ENCODE assay signal across 7 cellular contexts in genomic region chr9:64016246-64016645, GRCh38.
DNase-seq lines count a peak whose midpoint lies in the region; ATAC-seq, FAIRE-seq and TF ChIP-seq lines count a peak whose summit lies in the region.
"Not testable (repeated sequence)": the region's sequence is repeated elsewhere in the genome, so short reads cannot be mapped to it uniquely, and the experiment has no call there.

No MANE protein-coding gene starts in this region.

- POLR2A ChIA-PET in K562 (lab: Yijun Ruan, JAX) = not testable (repeated sequence)

- H4K20me1 ChIP-seq in K562 (replicated peaks; ENCODE audit: control insufficient read depth, insufficient read depth, low read length) = not testable (repeated sequence)

- DNase-seq in LNCaP clone FGC (ENCODE audit: low read depth) (peak; percentile 46), K562 (ENCODE audit: extremely low read depth in 1 of 4, low spot score in 3 of 4) (peak in 1 of 4 experiments; percentile 13), immature natural killer cell (peak in 2 of 3 donors; percentile 8 to 23)
- DNase-seq in T-helper 2 cell treated with Interferon-gamma antibody and Interleukin-4, amounts not matched to agents 5 μg/mL and 100 μg/mL, for 36 hours (ENCODE audit: low spot score); activated T-helper 1 cell treated with anti-CD3 and anti-CD28 coated beads, Interleukin-12 subunit alpha, Interleukin-12 subunit beta, Interleukin-2, Interleukin-4 antibody, amounts not matched to agents 30 ng/mL and 10 ng/mL and 1 ng/mL, durations not matched to agents 14 hours and 24 hours and 36 hours (ENCODE audit: low spot score): not testable (repeated sequence)

- not testable (repeated sequence) for FAIRE-seq in K562 (lab: Jason Lieb, UNC)

- ATAC-seq in K562 = not testable (repeated sequence)

- not testable (repeated sequence) for H2AFZ ChIP-seq in K562 (ENCODE audit: low read depth, low read length)

- H3K4me3 ChIP-seq in LNCaP clone FGC (ENCODE audit: low read depth, low read length) (peak overlapping the region; percentile 64), K562 (peak overlapping the region; percentile 39), skeletal muscle satellite cell (ENCODE audit: low read length) (peak overlapping the region; percentile 51)

- not testable (repeated sequence) for H3K27me3 ChIP-seq in K562 (ENCODE audit: control insufficient read depth in 2 of 2, insufficient read depth in 2 of 2, low read length in 2 of 2); skeletal muscle satellite cell (ENCODE audit: control insufficient read depth, insufficient read depth, low read length)

- not testable (repeated sequence) for H3K9me3 ChIP-seq in K562 (replicated peaks; ENCODE audit: control insufficient read depth, insufficient read depth, low read depth, low read length); skeletal muscle satellite cell (replicated peaks; ENCODE audit: low read length)

- intact Hi-C loops in activated T-helper 1 cell treated with anti-CD3 and anti-CD28 coated beads, Interleukin-12 subunit alpha, Interleukin-12 subunit beta, Interleukin-2, Interleukin-4 antibody, amounts not matched to agents 30 ng/mL and 10 ng/mL and 1 ng/mL, durations not matched to agents 14 hours and 24 hours and 36 hours (cut with micrococcal nuclease); K562 (cut with micrococcal nuclease): not testable (repeated sequence)

- peaks cover 12% of the 10 kb centered on the region for H3K9me3 Mint-ChIP-seq in T-helper 2 cell treated with Interferon-gamma antibody and Interleukin-4, amounts not matched to agents 5 μg/mL and 100 μg/mL, for 36 hours
- not testable (repeated sequence) for H3K9me3 Mint-ChIP-seq in activated T-helper 1 cell treated with anti-CD3 and anti-CD28 coated beads, Interleukin-12 subunit alpha, Interleukin-12 subunit beta, Interleukin-2, Interleukin-4 antibody, amounts not matched to agents 30 ng/mL and 10 ng/mL and 1 ng/mL, durations not matched to agents 14 hours and 24 hours and 36 hours; immature natural killer cell

- H3K27ac ChIP-seq in C4-2B = peak overlapping the region; percentile 87
- 0 out of 3 replicates have a peak overlapping the region, but pooled peaks have one; percentile 41 for H3K27ac ChIP-seq in K562 (ENCODE audit: extremely low read depth, low read depth, low read length)

- H3K27ac Mint-ChIP-seq in T-helper 2 cell treated with Interferon-gamma antibody and Interleukin-4, amounts not matched to agents 5 μg/mL and 100 μg/mL, for 36 hours; activated T-helper 1 cell treated with anti-CD3 and anti-CD28 coated beads, Interleukin-12 subunit alpha, Interleukin-12 subunit beta, Interleukin-2, Interleukin-4 antibody, amounts not matched to agents 30 ng/mL and 10 ng/mL and 1 ng/mL, durations not matched to agents 14 hours and 24 hours and 36 hours: not testable (repeated sequence)
- peak overlapping the region in 1 of 6 donors; percentile 39 for H3K27ac Mint-ChIP-seq in immature natural killer cell

- peak overlapping the region; percentile 49; the same call in 1 of the 2 replicates for H3K4me2 ChIP-seq in K562 (ENCODE audit: insufficient read depth, low read length)
- not testable (repeated sequence) for H3K4me2 ChIP-seq in skeletal muscle satellite cell (ENCODE audit: low read length)

- H3K9ac ChIP-seq in K562 (ENCODE audit: insufficient read depth in 1 of 2, low read depth in 2 of 2, low read length in 2 of 2) (peak overlapping the region; percentile 56 to 74; a peak in 2 of 4 replicates), skeletal muscle satellite cell (ENCODE audit: low read depth, low read length) (peak overlapping the region; percentile 47)

- H3K36me3 Mint-ChIP-seq in T-helper 2 cell treated with Interferon-gamma antibody and Interleukin-4, amounts not matched to agents 5 μg/mL and 100 μg/mL, for 36 hours (ENCODE audit: low read depth); activated T-helper 1 cell treated with anti-CD3 and anti-CD28 coated beads, Interleukin-12 subunit alpha, Interleukin-12 subunit beta, Interleukin-2, Interleukin-4 antibody, amounts not matched to agents 30 ng/mL and 10 ng/mL and 1 ng/mL, durations not matched to agents 14 hours and 24 hours and 36 hours (ENCODE audit: low read depth); immature natural killer cell: not testable (repeated sequence)

- not testable (repeated sequence) for TF ChIP-seq RAD21 in K562 (CRISPR knock-in tag; conservative IDR thresholded peaks at IDR 0.05 in 1 of 2, IDR thresholded peaks at IDR 0.05 in 1 of 2)

- in situ Hi-C loops in K562 (cut with MboI) = loop anchor here (25.0 kb wide), 1 partner anchor 1671 kb away; the partner anchor contains the start of gene ZNG1E

- WGBS in K562 (ENCODE audit: insufficient coverage, low coverage, missing lambda C conversion rate) = 4% methylated on average over 7 of the region's 31 CpGs

- not testable (repeated sequence) for H3K36me3 ChIP-seq in K562 (ENCODE audit: control insufficient read depth, insufficient read depth, low read length); skeletal muscle satellite cell (ENCODE audit: insufficient read depth, low read length)

- TF ChIP-seq POLR2A in K562 (conservative IDR thresholded peaks at IDR 0.05) = not testable (repeated sequence)

- TF ChIP-seq EP300 in K562 (IDR thresholded peaks at IDR 0.05; ENCODE audit: low read length) = not testable (repeated sequence)

- not testable (repeated sequence) for H3K4me1 Mint-ChIP-seq in T-helper 2 cell treated with Interferon-gamma antibody and Interleukin-4, amounts not matched to agents 5 μg/mL and 100 μg/mL, for 36 hours (ENCODE audit: low read depth); activated T-helper 1 cell treated with anti-CD3 and anti-CD28 coated beads, Interleukin-12 subunit alpha, Interleukin-12 subunit beta, Interleukin-2, Interleukin-4 antibody, amounts not matched to agents 30 ng/mL and 10 ng/mL and 1 ng/mL, durations not matched to agents 14 hours and 24 hours and 36 hours (ENCODE audit: low read depth); immature natural killer cell

- not testable (repeated sequence) for H3K27me3 Mint-ChIP-seq in T-helper 2 cell treated with Interferon-gamma antibody and Interleukin-4, amounts not matched to agents 5 μg/mL and 100 μg/mL, for 36 hours (ENCODE audit: low read depth); activated T-helper 1 cell treated with anti-CD3 and anti-CD28 coated beads, Interleukin-12 subunit alpha, Interleukin-12 subunit beta, Interleukin-2, Interleukin-4 antibody, amounts not matched to agents 30 ng/mL and 10 ng/mL and 1 ng/mL, durations not matched to agents 14 hours and 24 hours and 36 hours (ENCODE audit: insufficient read depth); immature natural killer cell (ENCODE audit: low read depth in 3 of 3)

- H3K79me2 ChIP-seq in K562 (ENCODE audit: control insufficient read depth, insufficient read depth, low read length) = not testable (repeated sequence)

- H3K9me1 ChIP-seq in K562 (ENCODE audit: control insufficient read depth, insufficient read depth, low read length) = not testable (repeated sequence)

- not testable (repeated sequence) for TF ChIP-seq CTCF in C4-2B (conservative IDR thresholded peaks at IDR 0.05); LNCaP clone FGC (IDR thresholded peaks at IDR 0.05; ENCODE audit: control insufficient read depth, extremely low read depth, insufficient read depth); K562 (IDR thresholded peaks at IDR 0.05 in 2 of 3, conservative IDR thresholded peaks at IDR 0.05 in 1 of 3; ENCODE audit: insufficient read depth in 2 of 3, low read depth in 1 of 3, low read length in 3 of 3)

- CTCF ChIA-PET in K562 (lab: Yijun Ruan, JAX; ENCODE audit: low intra/inter-chr PET ratio) = not testable (repeated sequence)

- H3K4me1 ChIP-seq in K562 (replicated peaks in 1 of 2; ENCODE audit: control insufficient read depth in 2 of 2, insufficient read depth in 2 of 2, low read length in 2 of 2); skeletal muscle satellite cell (ENCODE audit: control insufficient read depth, insufficient read depth, low read length): not testable (repeated sequence)

- not testable (repeated sequence) for BruUV-seq in K562 (replicated peaks; lab: Mats Ljungman, UMichigan)

- peak overlapping the region; percentile 36 for H3K4me3 Mint-ChIP-seq in T-helper 2 cell treated with Interferon-gamma antibody and Interleukin-4, amounts not matched to agents 5 μg/mL and 100 μg/mL, for 36 hours
- peak overlapping the region; percentile 37 for H3K4me3 Mint-ChIP-seq in activated T-helper 1 cell treated with anti-CD3 and anti-CD28 coated beads, Interleukin-12 subunit alpha, Interleukin-12 subunit beta, Interleukin-2, Interleukin-4 antibody, amounts not matched to agents 30 ng/mL and 10 ng/mL and 1 ng/mL, durations not matched to agents 14 hours and 24 hours and 36 hours
- H3K4me3 Mint-ChIP-seq in immature natural killer cell = peak overlapping the region in 4 of 5 donors; percentile 20 to 71 (median 49)

TF ChIP-seq in K562, 482 proteins besides CTCF, POLR2A, EP300 and RAD21:
- TF ChIP-seq MEIS2 (IDR thresholded peaks at IDR 0.05; ENCODE audit: partially characterized antibody) (peak; percentile 70), NRF1 (conservative IDR thresholded peaks at IDR 0.05 in 1 of 2, IDR thresholded peaks at IDR 0.05 in 1 of 2) (peak; percentile 84 to 85)
